ENCODE assay signal across 7 cellular contexts in genomic region chr9:135966916-135967260, GRCh38. TPM values are rescaled to one million over a fixed set of nuclear protein-coding genes. Genes with fewer than 3 reads are reported as not detected.
DNase-seq lines count a peak whose midpoint lies in the region; ATAC-seq, FAIRE-seq and TF ChIP-seq lines count a peak whose summit lies in the region.
"Not testable (repeated sequence)": the region's sequence is repeated elsewhere in the genome, so short reads cannot be mapped to it uniquely, and the experiment has no call there.

No MANE protein-coding gene starts in this region.

- H3K36me3 Mint-ChIP-seq in activated CD8-positive, alpha-beta T cell treated with anti-CD3 and anti-CD28 coated beads, Interleukin-2, amount 10 ng/mL, durations not matched to agents 7 days and 5 days (ENCODE audit: low read depth) = not testable (repeated sequence)

- not testable (repeated sequence) for H2BK20ac ChIP-seq in H1 (ENCODE audit: low read length)

- H3K23ac ChIP-seq in H1 (ENCODE audit: insufficient read length) = not testable (repeated sequence)

- not testable (repeated sequence) for H2AK5ac ChIP-seq in H1 (ENCODE audit: low read depth, low read length)

- H4K20me1 ChIP-seq in H1 (replicated peaks in 1 of 2; ENCODE audit: control insufficient read depth in 1 of 2, insufficient read depth in 2 of 2, low read length in 2 of 2) = not testable (repeated sequence)

- H3K4ac ChIP-seq in H1 (replicated peaks; ENCODE audit: insufficient read length, low read depth, low read length) = not testable (repeated sequence)

- POLR2A ChIA-PET in A673 (lab: Charles Lee; ENCODE audit: low non-redundant PET) = not testable (repeated sequence)
- POLR2A ChIA-PET in HEK293 (lab: Yijun Ruan, JAX) = interaction anchor here (0.6 to 1.3 kb wide), 2 partner anchors 143 to 157 kb away, joined by 3 to 4 read pairs; no protein-coding TSS in a partner anchor
- POLR2A ChIA-PET in activated CD8-positive, alpha-beta T cell treated with anti-CD3 and anti-CD28 coated beads, Interleukin-2, amount 10 ng/mL, durations not matched to agents 7 days and 5 days (lab: Charles Lee) = interaction anchor here (0.6 kb wide), 1 partner anchor 151 kb away, joined by 3 read pairs; no protein-coding TSS in a partner anchor
- POLR2A ChIA-PET in H1 (lab: Charles Lee; ENCODE audit: partially characterized antibody) = interaction anchor here (0.6 to 1.3 kb wide), 4 partner anchors 10 to 65 kb away, joined by 3 to 4 read pairs (median 3); no protein-coding TSS in a partner anchor

- not testable (repeated sequence) for BruUV-seq in A673 (replicated peaks; lab: Mats Ljungman, UMichigan)

- H3K4me1 ChIP-seq in A673 (ENCODE audit: insufficient read depth, low read length, poor library complexity, severe bottlenecking) = peaks cover 54% of the 10 kb centered on the region
- not testable (repeated sequence) for H3K4me1 ChIP-seq in HEK293 (ENCODE audit: control insufficient read depth, insufficient read depth, low read length); RWPE2 (ENCODE audit: insufficient read depth, poor library complexity, severe bottlenecking); H1 (replicated peaks in 1 of 4; ENCODE audit: control insufficient read depth in 3 of 4, insufficient read depth in 4 of 4, low read length in 3 of 4)

- not testable (repeated sequence) for H3K9me3 Mint-ChIP-seq in activated CD8-positive, alpha-beta T cell treated with anti-CD3 and anti-CD28 coated beads, Interleukin-2, amount 10 ng/mL, durations not matched to agents 7 days and 5 days (ENCODE audit: insufficient read depth)

- TF ChIP-seq RAD21 in H1 (IDR thresholded peaks at IDR 0.05 in 1 of 2, conservative IDR thresholded peaks at IDR 0.05 in 1 of 2; ENCODE audit: low read depth in 2 of 2, low read length in 2 of 2) = not testable (repeated sequence)

- not testable (repeated sequence) for H3K9ac ChIP-seq in H1 (replicated peaks in 1 of 4; ENCODE audit: extremely low read depth in 1 of 4, low read depth in 3 of 4, low read length in 3 of 4)

- TF ChIP-seq EP300 in H1 (IDR thresholded peaks at IDR 0.05; ENCODE audit: borderline replicate concordance in 1 of 2, low read depth in 2 of 2, low read length in 2 of 2) = not testable (repeated sequence)

- not testable (repeated sequence) for H2BK5ac ChIP-seq in H1 (ENCODE audit: low read depth, low read length)

- H2BK120ac ChIP-seq in H1 (replicated peaks; ENCODE audit: low read depth, low read length) = not testable (repeated sequence)

- not testable (repeated sequence) for H3K14ac ChIP-seq in H1 (ENCODE audit: insufficient read length)

- peaks cover 17% of the 10 kb centered on the region for H3K4me1 Mint-ChIP-seq in activated CD8-positive, alpha-beta T cell treated with anti-CD3 and anti-CD28 coated beads, Interleukin-2, amount 10 ng/mL, durations not matched to agents 7 days and 5 days (ENCODE audit: low read depth)

- not testable (repeated sequence) for H4K5ac ChIP-seq in H1 (ENCODE audit: insufficient read length, low read depth, low read length)

- TF ChIP-seq POLR2A in H1 (IDR thresholded peaks at IDR 0.05; ENCODE audit: control extremely low read depth in 1 of 2, low read depth in 2 of 2, low read length in 2 of 2) = not testable (repeated sequence)

- 85% methylated on average over 14 of the region's 16 CpGs; no CpG with 5 or more reads in 1 of the 2 experiments for WGBS in H1 (ENCODE audit: extremely low coverage in 1 of 2, insufficient coverage in 1 of 2, insufficient read length in 1 of 2, insufficient replicate concordance in 2 of 2, low coverage in 1 of 2, low lambda C conversion rate in 2 of 2, missing lambda C conversion rate in 1 of 2), 2 experiments

- H3K79me1 ChIP-seq in H1 (ENCODE audit: low read depth, low read length) = not testable (repeated sequence)

- H3K27me3 Mint-ChIP-seq in activated CD8-positive, alpha-beta T cell treated with anti-CD3 and anti-CD28 coated beads, Interleukin-2, amount 10 ng/mL, durations not matched to agents 7 days and 5 days (ENCODE audit: low read depth) = peaks cover 10% of the 10 kb centered on the region

- not testable (repeated sequence) for H3K36me3 ChIP-seq in A673 (ENCODE audit: insufficient read depth, low read length, poor library complexity, severe bottlenecking); HEK293 (ENCODE audit: control insufficient read depth in 2 of 2, insufficient read depth in 1 of 2, low read length in 2 of 2); RWPE2 (ENCODE audit: low read depth); H1 (ENCODE audit: control insufficient read depth in 2 of 4, insufficient read depth in 4 of 4, low read length in 3 of 4)

- not testable (repeated sequence) for H3K9me3 ChIP-seq in A673 (ENCODE audit: low read depth, low read length, poor library complexity, severe bottlenecking); HEK293 (ENCODE audit: control insufficient read depth, insufficient read depth, low read depth, low read length); RWPE2 (ENCODE audit: severe bottlenecking); H1 (ENCODE audit: insufficient read depth in 2 of 2, low read depth in 1 of 2, low read length in 1 of 2)

- intact Hi-C loops in A673 (cut with micrococcal nuclease; ENCODE audit: unreplicated experiment) = loop anchor here (1.0 to 10.0 kb wide), 3 partner anchors 85 to 258 kb away; no protein-coding TSS in a partner anchor

- H3K4me3 ChIP-seq in A673 (ENCODE audit: low read depth, low read length, poor library complexity, severe bottlenecking); HEK293 (ENCODE audit: low read depth, low read length); RWPE2 (ENCODE audit: severe bottlenecking); H1 (ENCODE audit: extremely low read depth in 1 of 4, insufficient read depth in 2 of 4, low read depth in 3 of 4, low read length in 4 of 4): not testable (repeated sequence)

- not testable (repeated sequence) for H4K91ac ChIP-seq in H1 (replicated peaks; ENCODE audit: insufficient read length, low read length)

- peak overlapping the region; percentile 39; the same call in 1 of the 2 replicates for H2BK12ac ChIP-seq in H1 (ENCODE audit: low read depth, low read length)

- H3K23me2 ChIP-seq in H1 (ENCODE audit: low read depth, low read length) = not testable (repeated sequence)

- H4K8ac ChIP-seq in H1 (ENCODE audit: extremely low read depth, insufficient read depth, low read length) = peak overlapping the region; percentile 11; the same call in 1 of the 2 replicates

- H3K27me3 ChIP-seq in A673 (replicated peaks; ENCODE audit: insufficient read depth, low read depth, low read length, poor library complexity); RWPE2 (ENCODE audit: insufficient read depth, poor library complexity, severe bottlenecking); H1 (replicated peaks in 1 of 4; ENCODE audit: control insufficient read depth in 3 of 4, extremely low read depth in 1 of 4, insufficient read depth in 3 of 4, low read length in 3 of 4): not testable (repeated sequence)

- not testable (repeated sequence) for H3K18ac ChIP-seq in H1 (ENCODE audit: extremely low read depth, low read length)

- not testable (repeated sequence) for H3K4me3 Mint-ChIP-seq in activated CD8-positive, alpha-beta T cell treated with anti-CD3 and anti-CD28 coated beads, Interleukin-2, amount 10 ng/mL, durations not matched to agents 7 days and 5 days

- TF ChIP-seq CTCF in A673 (conservative IDR thresholded peaks at IDR 0.05; ENCODE audit: low read depth, low read length); HEK293 (tag by site-specific recombination; IDR thresholded peaks at IDR 0.05); RWPE2 (IDR thresholded peaks at IDR 0.05; ENCODE audit: poor library complexity, severe bottlenecking); H1 (IDR thresholded peaks at IDR 0.05; ENCODE audit: control extremely low read depth in 1 of 3, insufficient read depth in 1 of 3, low read depth in 1 of 3, low read length in 3 of 3): not testable (repeated sequence)

- not testable (repeated sequence) for H2BK15ac ChIP-seq in H1 (ENCODE audit: low read length)

- peak overlapping the region; percentile 40 for H3K27ac ChIP-seq in A673 (ENCODE audit: low read depth, low read length, poor library complexity, severe bottlenecking)
- H3K27ac ChIP-seq in HEK293 (ENCODE audit: extremely low read depth, low read depth, low read length); RWPE2 (ENCODE audit: poor library complexity, severe bottlenecking); H1 (ENCODE audit: low read depth, low read length): not testable (repeated sequence)

- not testable (repeated sequence) for H3K79me2 ChIP-seq in H1 (ENCODE audit: control insufficient read depth in 1 of 2, insufficient read depth in 2 of 2, low read length in 2 of 2)

- not testable (repeated sequence) for H2AFZ ChIP-seq in H1 (ENCODE audit: low read length)

- H3K4me2 ChIP-seq in H1 (ENCODE audit: insufficient read depth in 1 of 2, low read depth in 2 of 2, low read length in 2 of 2) = not testable (repeated sequence)

- CTCF ChIA-PET in A673 (lab: Charles Lee) (interaction anchor here (0.6 to 2.0 kb wide), 3 partner anchors 123 to 173 kb away, joined by 4 to 13 read pairs (median 6); no protein-coding TSS in a partner anchor), HEK293 (lab: Yijun Ruan, JAX) (interaction anchor here (0.6 to 6.0 kb wide), 33 partner anchors 8 to 668 kb away, joined by 3 to 95 read pairs (median 4); no protein-coding TSS in a partner anchor), H1 (lab: Charles Lee; ENCODE audit: partially characterized antibody) (interaction anchor here (0.6 to 5.8 kb wide), 49 partner anchors 9 to 363 kb away, joined by 3 to 98 read pairs (median 5); no protein-coding TSS in a partner anchor)
- CTCF ChIA-PET in activated CD8-positive, alpha-beta T cell treated with anti-CD3 and anti-CD28 coated beads, Interleukin-2, amount 10 ng/mL, durations not matched to agents 7 days and 5 days (lab: Charles Lee) = interaction anchor here (0.8 to 4.2 kb wide), 10 partner anchors 9 to 155 kb away, joined by 3 to 49 read pairs (median 4); no protein-coding TSS in a partner anchor

- not testable (repeated sequence) for DNase-seq in A673 (ENCODE audit: low spot score); activated CD8-positive, alpha-beta T cell treated with anti-CD3 and anti-CD28 coated beads, Interleukin-2, amount 10 ng/mL, durations not matched to agents 7 days and 5 days; H1 (ENCODE audit: low read depth in 1 of 2, low spot score in 2 of 2)
- DNase-seq in COLO668 (lab: John Stamatoyannopoulos, UW; ENCODE audit: unreplicated experiment) (peak; percentile 33), NCI-H2107 treated with DMSO at 0.1 percent for 48 hours (lab: John Stamatoyannopoulos, UW; ENCODE audit: unreplicated experiment) (peak; percentile 26), RWPE2 (ENCODE audit: low spot score) (peak; percentile 26)

- H3K27ac Mint-ChIP-seq in activated CD8-positive, alpha-beta T cell treated with anti-CD3 and anti-CD28 coated beads, Interleukin-2, amount 10 ng/mL, durations not matched to agents 7 days and 5 days = not testable (repeated sequence)

- not testable (repeated sequence) for H3K56ac ChIP-seq in H1 (replicated peaks; ENCODE audit: insufficient read length, low read depth, low read length)

- ATAC-seq in RWPE2 (ENCODE audit: low read depth) = not testable (repeated sequence)
- ATAC-seq in activated CD8-positive, alpha-beta T cell treated with anti-CD3 and anti-CD28 coated beads, Interleukin-2, amount 10 ng/mL, durations not matched to agents 7 days and 5 days = peak; percentile 13

- FAIRE-seq in H1 (lab: Jason Lieb, UNC) = not testable (repeated sequence)

RNA-seq across cellular contexts. Expression of gene UBAC1, which starts 5.7 kb away (rescaled TPM):
- 58.2 and 63.8 TPM in 2 replicates for total RNA-seq in A673 (2021)
- 10 to 100 TPM; 29.3 to 31.9 TPM for total RNA-seq in activated CD8-positive, alpha-beta T cell treated with anti-CD3 and anti-CD28 coated beads, Interleukin-2, amount 10 ng/mL, durations not matched to agents 7 days and 5 days
- total RNA-seq in H1 (2021; fragmentation: NEBNext Ultra II Directional; extraction: Animal tissue kit (Norgen Biotek cat#: 25700)) = 59.3 and 63.1 TPM in 2 replicates
- polyA plus RNA-seq in H1 (2011; rRNA removed) = 85.2 and 105 TPM in 2 replicates
- 74.8 TPM for polyA plus RNA-seq in H1 (2011; cell fraction: cytosol; rRNA removed)
- 68.0 TPM for polyA plus RNA-seq in H1 (2011; cell fraction: nucleus; rRNA removed)
- polyA plus RNA-seq in H1 (2012, experiment 1 of 2) = 40.4 to 56.7 TPM (median 50.5 TPM) in 4 replicates
- 65.3 TPM for polyA plus RNA-seq in H1 (2012, experiment 2 of 2)
- polyA plus RNA-seq in H1 (2013, experiment 1 of 2) = 51.1 TPM
- polyA plus RNA-seq in H1 (2013, experiment 2 of 2) = 54.0 TPM
- polyA minus RNA-seq in H1 (2011; rRNA and poly(A)+ RNA removed) = 21.6 and 41.3 TPM in 2 replicates
- polyA minus RNA-seq in H1 (2011; cell fraction: cytosol; rRNA and poly(A)+ RNA removed) = 26.6 TPM
- 19.2 TPM for polyA minus RNA-seq in H1 (2011; cell fraction: nucleus; rRNA and poly(A)+ RNA removed)

RNA-seq across cellular contexts. Expression of gene CAMSAP1, which starts 59.5 kb away (rescaled TPM):
- total RNA-seq in A673 (2021) = 51.0 and 52.3 TPM in 2 replicates
- total RNA-seq in activated CD8-positive, alpha-beta T cell treated with anti-CD3 and anti-CD28 coated beads, Interleukin-2, amount 10 ng/mL, durations not matched to agents 7 days and 5 days = 10 to 100 TPM; 20.3 to 21.5 TPM
- total RNA-seq in H1 (2021; fragmentation: NEBNext Ultra II Directional; extraction: Animal tissue kit (Norgen Biotek cat#: 25700)) = 43.1 and 44.0 TPM in 2 replicates
- polyA plus RNA-seq in H1 (2011; rRNA removed) = 13.4 and 14.4 TPM in 2 replicates
- polyA plus RNA-seq in H1 (2011; cell fraction: cytosol; rRNA removed) = 10.7 TPM
- 29.4 TPM for polyA plus RNA-seq in H1 (2011; cell fraction: nucleus; rRNA removed)
- 18.7 to 25.2 TPM (median 22.4 TPM) in 4 replicates for polyA plus RNA-seq in H1 (2012, experiment 1 of 2)
- 5.8 TPM for polyA plus RNA-seq in H1 (2012, experiment 2 of 2)
- polyA plus RNA-seq in H1 (2013, experiment 1 of 2) = 19.1 TPM
- 17.7 TPM for polyA plus RNA-seq in H1 (2013, experiment 2 of 2)
- 29.0 and 30.8 TPM in 2 replicates for polyA minus RNA-seq in H1 (2011; rRNA and poly(A)+ RNA removed)
- polyA minus RNA-seq in H1 (2011; cell fraction: cytosol; rRNA and poly(A)+ RNA removed) = 64.3 TPM
- 31.5 TPM for polyA minus RNA-seq in H1 (2011; cell fraction: nucleus; rRNA and poly(A)+ RNA removed)
